1 cellular context compared by ENCODE assay signal in the genomic region with DNA sequence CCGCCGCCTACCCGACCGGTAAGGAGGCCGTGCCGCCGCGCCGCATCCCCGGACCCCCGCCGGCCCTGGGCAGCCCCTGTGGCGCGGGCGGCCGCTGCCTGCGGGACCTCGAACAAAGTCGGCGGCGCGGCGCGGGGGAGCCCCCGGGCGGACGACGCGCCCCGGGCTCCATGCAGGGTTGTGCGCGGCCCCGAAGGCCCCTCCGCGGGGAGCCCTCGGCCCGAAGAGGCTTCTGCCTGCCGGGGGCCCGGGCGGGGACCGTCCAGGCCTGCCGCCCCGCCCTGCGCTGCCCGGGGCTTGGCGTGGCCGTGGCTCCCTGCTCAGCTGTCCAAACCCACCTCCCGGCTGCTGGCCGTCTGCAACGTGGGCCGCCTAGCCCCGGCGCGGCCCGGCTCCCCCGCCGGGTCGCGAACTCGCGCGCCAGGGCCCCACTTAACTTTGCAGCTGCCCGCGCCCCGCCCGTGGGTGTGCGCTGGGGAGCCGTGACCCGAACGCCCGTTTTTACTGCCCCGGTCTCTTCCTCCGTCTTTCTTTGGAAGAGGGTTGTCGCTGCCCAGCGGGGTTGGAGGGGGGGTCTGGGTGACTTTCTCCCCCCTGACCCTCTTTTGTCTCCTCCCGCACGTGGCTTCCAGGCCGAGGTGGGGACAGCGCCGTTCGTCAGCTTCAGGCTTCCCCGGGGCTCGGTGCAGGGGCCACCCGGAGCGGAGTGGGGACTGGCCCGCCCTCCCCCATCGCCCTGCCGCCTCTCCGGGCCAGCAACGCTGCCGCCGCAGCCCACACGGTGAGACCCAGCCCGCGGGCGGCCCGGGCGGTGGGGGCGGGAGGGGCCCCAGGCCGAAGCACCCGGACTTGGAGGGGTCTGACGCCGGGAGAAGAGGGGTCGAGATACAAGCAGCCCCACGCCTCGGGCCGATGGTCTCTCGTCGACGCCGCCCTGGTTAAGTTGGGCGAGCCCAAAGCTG.
TF ChIP-seq lines count a peak whose summit lies in the region.

No MANE protein-coding gene starts in this region.

TF ChIP-seq in HepG2, 621 proteins besides CTCF, POLR2A, EP300 and RAD21 (continued from another document):
- TF ChIP-seq ZNF543 (CRISPR knock-in tag; IDR thresholded peaks at IDR 0.05) (0 out of 2 replicates have a peak, but pooled peaks have one; percentile 34), NFE2 (CRISPR knock-in tag; IDR thresholded peaks at IDR 0.05) (no peak), MED8 (CRISPR knock-in tag; IDR thresholded peaks at IDR 0.05; ENCODE audit: insufficient replicate concordance) (no peak), SAP130 (CRISPR knock-in tag; IDR thresholded peaks at IDR 0.05; ENCODE audit: low read depth) (peak; percentile 29; the same call in 1 of the 2 replicates), ZNF343 (CRISPR knock-in tag; IDR thresholded peaks at IDR 0.05) (no peak), ZNF232 (CRISPR knock-in tag; IDR thresholded peaks at IDR 0.05; ENCODE audit: borderline replicate concordance) (no peak), NCOA5 (CRISPR knock-in tag; IDR thresholded peaks at IDR 0.05) (no peak), HOXA9 (CRISPR knock-in tag; IDR thresholded peaks at IDR 0.05; ENCODE audit: borderline replicate concordance) (no peak), ZNF614 (CRISPR knock-in tag; IDR thresholded peaks at IDR 0.05; ENCODE audit: borderline replicate concordance) (no peak), ZNF451 (CRISPR knock-in tag; IDR thresholded peaks at IDR 0.05) (peak; percentile 70; the same call in 1 of the 2 replicates), ZNF546 (CRISPR knock-in tag; conservative IDR thresholded peaks at IDR 0.05) (0 out of 2 replicates have a peak, but pooled peaks have one; percentile 38), MXD4 (CRISPR knock-in tag; IDR thresholded peaks at IDR 0.05) (peak; percentile 43; the same call in 1 of the 2 replicates), ZNF230 (CRISPR knock-in tag; IDR thresholded peaks at IDR 0.05) (no peak), HNRNPUL1 (IDR thresholded peaks at IDR 0.05; ENCODE audit: low read depth, low read length) (no peak), GABPB1 (CRISPR knock-in tag; IDR thresholded peaks at IDR 0.05) (peak; percentile 44; the same call in 1 of the 2 replicates), ARNTL (CRISPR knock-in tag; IDR thresholded peaks at IDR 0.05) (peak; percentile 20; the same call in 1 of the 2 replicates), ZNF34 (CRISPR knock-in tag; IDR thresholded peaks at IDR 0.05; ENCODE audit: borderline replicate concordance) (0 out of 2 replicates have a peak, but pooled peaks have one; percentile 4), HNF4A (CRISPR knock-in tag; IDR thresholded peaks at IDR 0.05) (no peak)
- TF ChIP-seq, protein P1, sequence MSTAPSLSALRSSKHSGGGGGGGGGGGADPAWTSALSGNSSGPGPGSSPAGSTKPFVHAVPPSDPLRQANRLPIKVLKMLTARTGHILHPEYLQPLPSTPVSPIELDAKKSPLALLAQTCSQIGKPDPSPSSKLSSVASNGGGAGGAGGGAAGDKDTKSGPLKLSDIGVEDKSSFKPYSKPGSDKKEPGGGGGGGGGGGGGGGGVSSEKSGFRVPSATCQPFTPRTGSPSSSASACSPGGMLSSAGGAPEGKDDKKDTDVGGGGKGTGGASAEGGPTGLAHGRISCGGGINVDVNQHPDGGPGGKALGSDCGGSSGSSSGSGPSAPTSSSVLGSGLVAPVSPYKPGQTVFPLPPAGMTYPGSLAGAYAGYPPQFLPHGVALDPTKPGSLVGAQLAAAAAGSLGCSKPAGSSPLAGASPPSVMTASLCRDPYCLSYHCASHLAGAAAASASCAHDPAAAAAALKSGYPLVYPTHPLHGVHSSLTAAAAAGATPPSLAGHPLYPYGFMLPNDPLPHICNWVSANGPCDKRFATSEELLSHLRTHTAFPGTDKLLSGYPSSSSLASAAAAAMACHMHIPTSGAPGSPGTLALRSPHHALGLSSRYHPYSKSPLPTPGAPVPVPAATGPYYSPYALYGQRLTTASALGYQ (CRISPR knock-in tag; IDR thresholded peaks at IDR 0.05) = no peak
- TF ChIP-seq, protein P2, sequence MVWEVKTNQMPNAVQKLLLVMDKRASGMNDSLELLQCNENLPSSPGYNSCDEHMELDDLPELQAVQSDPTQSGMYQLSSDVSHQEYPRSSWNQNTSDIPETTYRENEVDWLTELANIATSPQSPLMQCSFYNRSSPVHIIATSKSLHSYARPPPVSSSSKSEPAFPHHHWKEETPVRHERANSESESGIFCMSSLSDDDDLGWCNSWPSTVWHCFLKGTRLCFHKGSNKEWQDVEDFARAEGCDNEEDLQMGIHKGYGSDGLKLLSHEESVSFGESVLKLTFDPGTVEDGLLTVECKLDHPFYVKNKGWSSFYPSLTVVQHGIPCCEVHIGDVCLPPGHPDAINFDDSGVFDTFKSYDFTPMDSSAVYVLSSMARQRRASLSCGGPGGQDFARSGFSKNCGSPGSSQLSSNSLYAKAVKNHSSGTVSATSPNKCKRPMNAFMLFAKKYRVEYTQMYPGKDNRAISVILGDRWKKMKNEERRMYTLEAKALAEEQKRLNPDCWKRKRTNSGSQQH (CRISPR knock-in tag; IDR thresholded peaks at IDR 0.05; ENCODE audit: low read depth) = 0 out of 2 replicates have a peak, but pooled peaks have one; percentile 21
